12 cellular contexts compared by ENCODE assay signal in genomic region chr19:40646564-40647254, GRCh38. TPM values are rescaled to one million over a fixed set of nuclear protein-coding genes. Genes with fewer than 3 reads are reported as not detected.
DNase-seq lines count a peak whose midpoint lies in the region; ATAC-seq and TF ChIP-seq lines count a peak whose summit lies in the region.
"Had no signal": no experiment of that assay in that cellular context is flagged by ENCODE, and none has a peak within 500 bp of the region (broad histone marks: within the 10 kb centered on the region; RNA-seq: fewer than 3 reads in every experiment).

No MANE protein-coding gene starts in this region.

- in situ Hi-C loops in gastrocnemius medialis (cut with MboI; ENCODE audit: low sequenced_read_pairs in 4 of 4), result loop anchor here in 1 of 4 donors (25.0 kb wide), 1 partner anchor 509 kb away; no protein-coding TSS in a partner anchor

- no peak for ATAC-seq in gastrocnemius medialis
- ATAC-seq in GM18517 (IDR thresholded peaks at IDR 0.05; ENCODE audit: unreplicated experiment), result no peak
- no peak for ATAC-seq in HG02571 (IDR thresholded peaks at IDR 0.05; ENCODE audit: unreplicated experiment)
- ATAC-seq: effector memory CD8-positive, alpha-beta T cell had no signal

- TF ChIP-seq POLR2A in gastrocnemius medialis (IDR thresholded peaks at IDR 0.05), result no peak

- H3K27me3 ChIP-seq in gastrocnemius medialis, result no peaks in the 10 kb centered on the region

- H3K27ac ChIP-seq in gastrocnemius medialis, result peak overlapping the region; percentile 70 to 76 (median 74)

- DNase-seq in DMS53 treated with DMSO at 0.1 percent for 48 hours (lab: John Stamatoyannopoulos, UW; ENCODE audit: unreplicated experiment) (peak; percentile 40), SW480 (ENCODE audit: low spot score) (peak; percentile 36), fibroblast of the conjunctiva (ENCODE audit: low read depth) (peak; percentile 17), gastrocnemius medialis (no peak), D341Med (ENCODE audit: low spot score) (no peak), Kasumi-1 (lab: John Stamatoyannopoulos, UW) (no peak)
- DNase-seq: effector memory CD8-positive, alpha-beta T cell; H7; NK-92 treated with Interleukin-12 subunit alpha and Interleukin-12 subunit beta, amount 100 ng/mL, for 24 hours; stimulated activated CD4-positive, alpha-beta T cell treated with anti-CD3 and anti-CD28 coated beads, Interleukin-2, amount 100 ng/mL, for 24 hours had no signal

- H3K36me3 ChIP-seq in gastrocnemius medialis, result no peaks in the 10 kb centered on the region

- no peaks in the 10 kb centered on the region for H3K9me3 ChIP-seq in gastrocnemius medialis

- no peak for TF ChIP-seq CTCF in gastrocnemius medialis (IDR thresholded peaks at IDR 0.05 in 4 of 5, conservative IDR thresholded peaks at IDR 0.05 in 1 of 5)

- intact Hi-C loops in gastrocnemius medialis (cut with DNase I; ENCODE audit: low total_unique reads), result no loop called here

- H3K4me1 ChIP-seq in gastrocnemius medialis, result peaks cover 13 to 18% of the 10 kb centered on the region in 2 donors

- H3K4me3 ChIP-seq in gastrocnemius medialis, result peak overlapping the region; percentile 14 to 31 (median 28)

RNA-seq across cellular contexts. Expression of gene NUMBL, which starts 43.7 kb away (rescaled TPM):
- total RNA-seq in gastrocnemius medialis, result 10 to 100 TPM in 3 of 4 donors, 1 to 10 TPM in 1; 5.5 to 16.7 (median 14.1) TPM

RNA-seq across cellular contexts. Expression of gene LTBP4, which starts 45.5 kb away (rescaled TPM):
- total RNA-seq in gastrocnemius medialis, result 10 to 100 TPM; 34.4 to 46.7 (median 40.5) TPM

Comparison
In these comparisons a context has a peak if more than half of its experiments do, and no peak if none do; other contexts are left out.
1. DNase-seq: peak in DMS53 treated with DMSO at 0.1 percent for 48 hours (single experiment), SW480 (single experiment) and fibroblast of the conjunctiva (single experiment); none in gastrocnemius medialis (0 of 2), D341Med (single experiment) and Kasumi-1 (0 of 2).